21 cellular contexts compared by ENCODE assay signal in genomic region chr16:24957887-24958286, GRCh38. TPM values are rescaled to one million over a fixed set of nuclear protein-coding genes. Genes with fewer than 3 reads are reported as not detected.
DNase-seq lines count a peak whose midpoint lies in the region; ATAC-seq and TF ChIP-seq lines count a peak whose summit lies in the region.
"Had no signal": no experiment of that assay in that cellular context is flagged by ENCODE, and none has a peak within 500 bp of the region (broad histone marks: within the 10 kb centered on the region; RNA-seq: fewer than 3 reads in every experiment).

No MANE protein-coding gene starts in this region.

- no peak for DNase-seq in activated naive CD4-positive, alpha-beta T cell treated with anti-CD3 and anti-CD28 coated beads, Interleukin-2, amount 50 U/mL, for 72 hours (ENCODE audit: low spot score in 2 of 2)
- no peak for DNase-seq in activated naive CD4-positive, alpha-beta T cell (lab: John Stamatoyannopoulos, UW)
- DNase-seq in T-helper 17 cell (no peak), left colon (peak in 1 of 2 donors; percentile 23), T-cell (no peak), Calu3 (no peak)
- DNase-seq: AML-193, H7, KG1, MV-4-11, NCI-H1694 treated with DMSO at 0.1 percent for 48 hours, NCI-H510A, NCI-H82, OCI-M1, SHP77 had no signal

- H3K9me3 Mint-ChIP-seq in activated naive CD4-positive, alpha-beta T cell treated with anti-CD3 and anti-CD28 coated beads, Interleukin-2, amount 50 U/mL, for 72 hours: no peaks in the 10 kb centered on the region
- H3K9me3 Mint-ChIP-seq in T-cell (peaks cover 0 to 4% (median 0%) of the 10 kb centered on the region in 3 donors), Calu3 (ENCODE audit: low read depth, unreplicated experiment) (peaks cover 2% of the 10 kb centered on the region)

- no peak for ATAC-seq in activated naive CD4-positive, alpha-beta T cell treated with anti-CD3 and anti-CD28 coated beads, Interleukin-2, amount 50 U/mL, for 72 hours
- no peak for ATAC-seq in T-helper 17 cell
- ATAC-seq in left colon: peak; percentile 83
- no peak for ATAC-seq in T-cell (replicated peaks in 1 of 4)
- ATAC-seq in HG02798 (IDR thresholded peaks at IDR 0.05; ENCODE audit: poor library complexity, unreplicated experiment): no peak
- ATAC-seq: HepG2 had no signal

- H3K27ac ChIP-seq in subcutaneous abdominal adipose tissue (ENCODE audit: low read depth, low read length): peak overlapping the region; percentile 43
- H3K27ac ChIP-seq: 22Rv1, SK-N-MC had no signal

- CTCF ChIA-PET in T-cell (lab: Charles Lee): no interaction called here
- CTCF ChIA-PET in Calu3 (lab: Charles Lee): no interaction called here

- H3K4me3 Mint-ChIP-seq in T-helper 17 cell (no peak overlapping the region), T-cell (no peak overlapping the region), Calu3 (ENCODE audit: low read depth, unreplicated experiment) (no peak overlapping the region)
- H3K4me3 Mint-ChIP-seq: CD14-positive monocyte had no signal

- intact Hi-C loops in left colon (cut with DNase I, micrococcal nuclease): no loop called here
- intact Hi-C loops in Calu3 (cut with micrococcal nuclease; ENCODE audit: unreplicated experiment): no loop called here

- H3K27me3 ChIP-seq in subcutaneous abdominal adipose tissue (ENCODE audit: control insufficient read depth in 5 of 5, insufficient read depth in 4 of 5, low read length in 5 of 5): no peaks in the 10 kb centered on the region

- no peaks in the 10 kb centered on the region for H3K9me3 ChIP-seq in T-helper 17 cell (ENCODE audit: control insufficient read depth, low read length, poor library complexity, severe bottlenecking)
- peaks cover 0 to 3% (median 2%) of the 10 kb centered on the region in 5 donors for H3K9me3 ChIP-seq in subcutaneous abdominal adipose tissue (ENCODE audit: control insufficient read depth in 5 of 5, low read length in 5 of 5)

- no peak overlapping the region for H3K9ac ChIP-seq in subcutaneous abdominal adipose tissue (ENCODE audit: low read length in 5 of 5)

- H3K4me3 ChIP-seq in subcutaneous abdominal adipose tissue (ENCODE audit: low read depth in 1 of 5, low read length in 5 of 5): no peak overlapping the region
- H3K4me3 ChIP-seq: SK-N-MC had no signal

- H3K27ac Mint-ChIP-seq in activated naive CD4-positive, alpha-beta T cell treated with anti-CD3 and anti-CD28 coated beads, Interleukin-2, amount 50 U/mL, for 72 hours: peak overlapping the region; percentile 6 to 65
- H3K27ac Mint-ChIP-seq in T-helper 17 cell: peak overlapping the region; percentile 79
- no peak overlapping the region for H3K27ac Mint-ChIP-seq in T-cell
- H3K27ac Mint-ChIP-seq in Calu3 (ENCODE audit: unreplicated experiment): no peak overlapping the region

- H3K4me1 ChIP-seq in subcutaneous abdominal adipose tissue (ENCODE audit: control insufficient read depth in 5 of 5, insufficient read depth in 5 of 5, low read length in 5 of 5): peaks cover 0 to 8% (median 0%) of the 10 kb centered on the region in 5 donors

- BruUV-seq in Calu3 (replicated peaks; lab: Mats Ljungman, UMichigan): no TSS peak

- H3K36me3 ChIP-seq in subcutaneous abdominal adipose tissue (ENCODE audit: control insufficient read depth in 5 of 5, insufficient read depth in 5 of 5, low read length in 5 of 5): peaks cover 31 to 94% (median 83%) of the 10 kb centered on the region in 5 donors

- peaks cover 19 to 21% of the 10 kb centered on the region in 2 donors for H3K36me3 Mint-ChIP-seq in activated naive CD4-positive, alpha-beta T cell treated with anti-CD3 and anti-CD28 coated beads, Interleukin-2, amount 50 U/mL, for 72 hours
- H3K36me3 Mint-ChIP-seq in T-helper 17 cell (ENCODE audit: low read depth) (peaks cover 24% of the 10 kb centered on the region), T-cell (peaks cover 70% of the 10 kb centered on the region), Calu3 (ENCODE audit: insufficient read depth, unreplicated experiment) (peaks cover 18% of the 10 kb centered on the region)

- peaks cover 5% of the 10 kb centered on the region for H3K4me1 Mint-ChIP-seq in T-helper 17 cell
- H3K4me1 Mint-ChIP-seq in T-cell: no peaks in the 10 kb centered on the region
- H3K4me1 Mint-ChIP-seq in Calu3 (ENCODE audit: low read depth, unreplicated experiment): no peaks in the 10 kb centered on the region
- H3K4me1 Mint-ChIP-seq: CD14-positive monocyte had no signal

- POLR2A ChIA-PET in T-cell (lab: Charles Lee): no interaction called here

- H3K27me3 Mint-ChIP-seq in T-helper 17 cell (no peaks in the 10 kb centered on the region), T-cell (no peaks in the 10 kb centered on the region), Calu3 (ENCODE audit: unreplicated experiment) (no peaks in the 10 kb centered on the region)

- TF ChIP-seq CTCF in Calu3 (IDR thresholded peaks at IDR 0.05; ENCODE audit: unreplicated experiment): no peak

RNA-seq across cellular contexts. Expression of gene ARHGAP17, which starts 57.3 kb away (rescaled TPM):
- total RNA-seq in activated naive CD4-positive, alpha-beta T cell treated with anti-CD3 and anti-CD28 coated beads, Interleukin-2, amount 50 U/mL, for 72 hours: 10 to 100 TPM; 66.8 to 72.0 TPM
- total RNA-seq in T-helper 17 cell (10 to 100 TPM; 72.3 to 72.7 TPM), left colon (100 to 1,000 TPM; 107 to 129 TPM), T-cell (10 to 100 TPM; 61.5 to 78.1 (median 72.5) TPM), Calu3 (2022) (67.2 and 85.6 TPM in 2 replicates)

Comparison
In these comparisons a context has a peak if more than half of its experiments do, and no peak if none do; other contexts are left out.
1. H3K27ac Mint-ChIP-seq: peak in activated naive CD4-positive, alpha-beta T cell treated with anti-CD3 and anti-CD28 coated beads, Interleukin-2, amount 50 U/mL, for 72 hours (2 of 2) and T-helper 17 cell (single experiment); none in T-cell (0 of 2) and Calu3 (single experiment).